ENCODE assay signal across 8 cellular contexts in genomic region chrX:79530310-79531108, GRCh38.
"Had no signal": no experiment of that assay in that cellular context is flagged by ENCODE, and none has a peak within 500 bp of the region (broad histone marks: within the 10 kb centered on the region; RNA-seq: fewer than 3 reads in every experiment).

No MANE protein-coding gene starts in this region.

- FAIRE-seq: G401.6, GM12878, GM12891, GM12892, GM18507, GM19239 had no signal

- ATAC-seq: GM12878 had no signal

- DNase-seq: GDM1, GF-D8 had no signal

- H3K4me3 ChIP-seq: GM12878 had no signal
